8 cellular contexts compared by ENCODE assay signal in genomic region chr10:128062837-128063563, GRCh38.
DNase-seq lines count a peak whose midpoint lies in the region; ATAC-seq and TF ChIP-seq lines count a peak whose summit lies in the region.

No MANE protein-coding gene starts in this region.

- no peak overlapping the region for H3K4me3 Mint-ChIP-seq in glutamatergic neuron (ENCODE audit: unreplicated experiment)

- H3K4me3 ChIP-seq in fibroblast of villous mesenchyme (ENCODE audit: low read depth, low read length) (no peak overlapping the region), spleen (peak overlapping the region in 6 of 8 donors; percentile 4 to 64 (median 30))

- H3K9me3 ChIP-seq in spleen, result no peaks in the 10 kb centered on the region

- H3K4me1 ChIP-seq in spleen, result peaks cover 48 to 93% (median 68%) of the 10 kb centered on the region in 6 donors

- H3K36me3 ChIP-seq in spleen, result peaks cover 4 to 77% (median 40%) of the 10 kb centered on the region in 6 donors

- ATAC-seq in GM19467 (IDR thresholded peaks at IDR 0.05; ENCODE audit: unreplicated experiment), result peak; percentile 45
- peak; percentile 38 for ATAC-seq in HG03442 (IDR thresholded peaks at IDR 0.05; ENCODE audit: unreplicated experiment)

- no peak for TF ChIP-seq CTCF in fibroblast of villous mesenchyme (IDR thresholded peaks at IDR 0.05; ENCODE audit: insufficient read depth, low read depth, low read length)
- no peak for TF ChIP-seq CTCF in spleen (IDR thresholded peaks at IDR 0.05 in 8 of 11, conservative IDR thresholded peaks at IDR 0.05 in 3 of 11)
- no peak for TF ChIP-seq CTCF in glutamatergic neuron (IDR thresholded peaks at IDR 0.05; ENCODE audit: partially characterized antibody, unreplicated experiment)

- H3K27me3 ChIP-seq in spleen (replicated peaks in 1 of 7), result no peaks in the 10 kb centered on the region

- no peaks in the 10 kb centered on the region for H3K36me3 Mint-ChIP-seq in glutamatergic neuron (ENCODE audit: unreplicated experiment)

- intact Hi-C loops in spleen (cut with DNase I; ENCODE audit: low total_unique reads), result no loop called here

- H3K4me1 Mint-ChIP-seq in glutamatergic neuron (ENCODE audit: low read depth, unreplicated experiment), result peaks cover 15% of the 10 kb centered on the region

- H3K27me3 Mint-ChIP-seq in glutamatergic neuron (ENCODE audit: unreplicated experiment), result peaks cover 8% of the 10 kb centered on the region

- no peak for TF ChIP-seq POLR2A in spleen (IDR thresholded peaks at IDR 0.05)

- peak overlapping the region; percentile 86 to 95 (median 91) for H3K27ac ChIP-seq in spleen

- H3K9me3 Mint-ChIP-seq in glutamatergic neuron (ENCODE audit: unreplicated experiment), result no peaks in the 10 kb centered on the region

- 11 to 17% (median 15%) methylated on average over 19 to 20 of the region's 20 CpGs for WGBS in spleen, 5 donors

- peak; percentile 25 for DNase-seq in activated CD4-positive, alpha-beta T cell treated with anti-CD3 and anti-CD28 coated beads, Interleukin-2, amount 50 U/mL, for 1 hour
- peak; percentile 13 for DNase-seq in fibroblast of villous mesenchyme (ENCODE audit: low read depth)
- peak; percentile 90 for DNase-seq in spleen
- DNase-seq in glutamatergic neuron, result no peak
- no peak for DNase-seq in HuH-7.5 (ENCODE audit: low spot score)
- no peak for DNase-seq in NCI-H2081 (lab: John Stamatoyannopoulos, UW)

- no peak overlapping the region for H3K27ac Mint-ChIP-seq in glutamatergic neuron (ENCODE audit: unreplicated experiment)

Comparison
In these comparisons a context has a peak if more than half of its experiments do, and no peak if none do; other contexts are left out.
1. DNase-seq: peak in activated CD4-positive, alpha-beta T cell treated with anti-CD3 and anti-CD28 coated beads, Interleukin-2, amount 50 U/mL, for 1 hour (single experiment), fibroblast of villous mesenchyme (single experiment) and spleen (single experiment); none in glutamatergic neuron (single experiment), HuH-7.5 (single experiment) and NCI-H2081 (0 of 2).